Comparison of ENCODE assay signal across 26 cellular contexts in genomic region chr11:66189031-66189745, GRCh38.
DNase-seq lines count a peak whose midpoint lies in the region; TF ChIP-seq lines count a peak whose summit lies in the region.
"Had no signal": no experiment of that assay in that cellular context is flagged by ENCODE, and none has a peak within 500 bp of the region (broad histone marks: within the 10 kb centered on the region; RNA-seq: fewer than 3 reads in every experiment).

No MANE protein-coding gene starts in this region.

- no peak for TF ChIP-seq CTCF in VCaP (conservative IDR thresholded peaks at IDR 0.05)
- no peak for TF ChIP-seq CTCF in fibroblast of the aortic adventitia (IDR thresholded peaks at IDR 0.05; ENCODE audit: insufficient read depth, low read length)
- TF ChIP-seq CTCF in foreskin fibroblast (IDR thresholded peaks at IDR 0.05; ENCODE audit: low read depth, low read length) = no peak
- no peak for TF ChIP-seq CTCF in glutamatergic neuron (IDR thresholded peaks at IDR 0.05; ENCODE audit: partially characterized antibody, unreplicated experiment)

- peaks cover 6% of the 10 kb centered on the region for H3K36me3 Mint-ChIP-seq in glutamatergic neuron (ENCODE audit: unreplicated experiment)

- no peak overlapping the region for H3K4me3 Mint-ChIP-seq in glutamatergic neuron (ENCODE audit: unreplicated experiment)
- H3K4me3 Mint-ChIP-seq: activated naive CD8-positive, alpha-beta T cell; brain; CD8-positive, alpha-beta memory T cell; stimulated activated naive CD8-positive, alpha-beta T cell treated with anti-CD3 and anti-CD28 coated beads, Interleukin-15, amount 100 ng/mL, for 72 hours; T-cell had no signal

- peaks cover 11% of the 10 kb centered on the region for H3K4me1 Mint-ChIP-seq in glutamatergic neuron (ENCODE audit: low read depth, unreplicated experiment)

- H3K27ac Mint-ChIP-seq in glutamatergic neuron (ENCODE audit: unreplicated experiment) = no peak overlapping the region
- H3K27ac Mint-ChIP-seq: brain, T-cell had no signal

- H3K27ac ChIP-seq in VCaP = peak overlapping the region; percentile 87
- H3K27ac ChIP-seq: foreskin keratinocyte, tibial artery had no signal

- H3K9me3 Mint-ChIP-seq in glutamatergic neuron (ENCODE audit: unreplicated experiment) = peaks cover 5% of the 10 kb centered on the region
- H3K9me3 Mint-ChIP-seq: CD8-positive, alpha-beta memory T cell; T-cell had no signal

- H3K27me3 Mint-ChIP-seq in glutamatergic neuron (ENCODE audit: unreplicated experiment) = peaks cover 2% of the 10 kb centered on the region
- H3K27me3 Mint-ChIP-seq: activated naive CD8-positive, alpha-beta T cell; brain; CD8-positive, alpha-beta memory T cell; stimulated activated naive CD8-positive, alpha-beta T cell treated with anti-CD3 and anti-CD28 coated beads, Interleukin-15, amount 100 ng/mL, for 72 hours; T-cell had no signal

- DNase-seq in DMS153 (lab: John Stamatoyannopoulos, UW) (peak; percentile 2), DMS153 treated with DMSO at 0.1 percent for 48 hours (lab: John Stamatoyannopoulos, UW; ENCODE audit: unreplicated experiment) (no peak), fibroblast of the aortic adventitia (ENCODE audit: low read depth) (peak; percentile 4), putamen (ENCODE audit: low spot score) (peak; percentile 25), foreskin fibroblast (no peak), GF-D8 (lab: John Stamatoyannopoulos, UW) (no peak), glutamatergic neuron (no peak)
- DNase-seq: 8988T; activated CD4-positive, alpha-beta T cell treated with anti-CD3 and anti-CD28 coated beads, Interleukin-2, amount 50 U/mL, for 48 hours; activated CD8-positive, alpha-beta memory T cell treated with anti-CD3 and anti-CD28 coated beads, Interleukin-2, amount 50 U/mL, for 48 hours; CD8-positive, alpha-beta memory T cell; DMS53; GDM1; left colon; mesendoderm; MM.1S; NCI-H2029 treated with DMSO at 0.1 percent for 48 hours; NCI-H748 treated with DMSO at 0.1 percent for 48 hours; stimulated activated naive CD8-positive, alpha-beta T cell treated with anti-CD3 and anti-CD28 coated beads, Interleukin-15, amount 100 ng/mL, for 72 hours; T-cell; tibial artery had no signal

- H3K4me3 ChIP-seq in fibroblast of the aortic adventitia (ENCODE audit: low read depth, low read length) = no peak overlapping the region
- H3K4me3 ChIP-seq in foreskin fibroblast (ENCODE audit: low read depth in 1 of 2, low read length in 2 of 2) = no peak overlapping the region
- H3K4me3 ChIP-seq: HAP-1, tibial artery had no signal

Comparison
In these comparisons a context has a peak if more than half of its experiments do, and no peak if none do; other contexts are left out.
1. DNase-seq: peak in DMS153 (single experiment), fibroblast of the aortic adventitia (single experiment) and putamen (single experiment); none in DMS153 treated with DMSO at 0.1 percent for 48 hours (single experiment), foreskin fibroblast (0 of 2), GF-D8 (single experiment) and glutamatergic neuron (single experiment).